ENCODE assay signal across 1 cellular context in genomic region chr1:178938959-178939317, GRCh38.
TF ChIP-seq lines count a peak whose summit lies in the region.

No MANE protein-coding gene starts in this region.

TF ChIP-seq in IMR-90, 13 proteins besides CTCF, POLR2A, EP300 and RAD21 (continued from another document):
- TF ChIP-seq ELK1 (IDR thresholded peaks at IDR 0.05; ENCODE audit: borderline replicate concordance, low read depth, low read length) (no peak), RCOR1 (IDR thresholded peaks at IDR 0.05; ENCODE audit: insufficient replicate concordance, low read length) (no peak), BHLHE40 (IDR thresholded peaks at IDR 0.05; ENCODE audit: low read depth, low read length) (no peak), CHD1 (IDR thresholded peaks at IDR 0.05; ENCODE audit: low read depth, low read length) (no peak), MXI1 (IDR thresholded peaks at IDR 0.05; ENCODE audit: borderline replicate concordance, low read depth, low read length) (no peak), USF2 (IDR thresholded peaks at IDR 0.05; ENCODE audit: low read depth, low read length) (no peak), CEBPB (IDR thresholded peaks at IDR 0.05; ENCODE audit: low read depth, low read length) (no peak), RFX5 (IDR thresholded peaks at IDR 0.05; ENCODE audit: low read depth, low read length) (no peak)
